In genomic region chr15:78718842-78719241, GRCh38 we compare ENCODE assay signal across 2 cellular contexts.
TF ChIP-seq lines count a peak whose summit lies in the region.

No MANE protein-coding gene starts in this region.

TF ChIP-seq in A549, 52 proteins besides CTCF, POLR2A, EP300 and RAD21 (continued from another document):
- no peak for TF ChIP-seq REST (IDR thresholded peaks at IDR 0.05)
- TF ChIP-seq HEYL (CRISPR knock-in tag; IDR thresholded peaks at IDR 0.05): no peak
- TF ChIP-seq EHF (CRISPR knock-in tag; IDR thresholded peaks at IDR 0.05): no peak
TF ChIP-seq in A549: peak in this region for 0.

TF ChIP-seq in HCT116, 20 proteins besides CTCF, POLR2A, EP300 and RAD21 (continued from another document):
- no peak for TF ChIP-seq FOSL1 (IDR thresholded peaks at IDR 0.05; ENCODE audit: low read depth)
- no peak for TF ChIP-seq EGR1 (IDR thresholded peaks at IDR 0.05; ENCODE audit: low read depth)
- TF ChIP-seq EZH2phosphoT487 (IDR thresholded peaks at IDR 0.05; ENCODE audit: borderline replicate concordance): no peak
- TF ChIP-seq ATF3 (IDR thresholded peaks at IDR 0.05): no peak
- TF ChIP-seq CBX3 (IDR thresholded peaks at IDR 0.05; ENCODE audit: low read depth): no peak
- no peak for TF ChIP-seq ZNF274 (IDR thresholded peaks at IDR 0.05; ENCODE audit: low read depth, low read length)
- no peak for TF ChIP-seq EZH2 (IDR thresholded peaks at IDR 0.05)
- no peak for TF ChIP-seq ELF1 (IDR thresholded peaks at IDR 0.05; ENCODE audit: borderline replicate concordance, low read depth)
- no peak for TF ChIP-seq YY1 (IDR thresholded peaks at IDR 0.05; ENCODE audit: extremely low read depth, insufficient replicate concordance, low read depth, low read length)
- TF ChIP-seq MAX (IDR thresholded peaks at IDR 0.05): no peak
